In genomic region chr18:31610841-31611240, GRCh38 we compare ENCODE assay signal across 10 cellular contexts. TPM values are rescaled to one million over a fixed set of nuclear protein-coding genes. Genes with fewer than 3 reads are reported as not detected.
DNase-seq lines count a peak whose midpoint lies in the region; ATAC-seq and TF ChIP-seq lines count a peak whose summit lies in the region.
"Had no signal": no experiment of that assay in that cellular context is flagged by ENCODE, and none has a peak within 500 bp of the region (broad histone marks: within the 10 kb centered on the region; RNA-seq: fewer than 3 reads in every experiment).

No MANE protein-coding gene starts in this region.

- H3K27ac ChIP-seq in skeletal muscle tissue (ENCODE audit: low read depth, low read length), result peak overlapping the region; percentile 39
- H3K27ac ChIP-seq: upper lobe of left lung had no signal

- no peaks in the 10 kb centered on the region for H3K4me1 Mint-ChIP-seq in T-helper 2 cell treated with Interferon-gamma antibody and Interleukin-4, amounts not matched to agents 5 μg/mL and 100 μg/mL, for 36 hours (ENCODE audit: low read depth)

- no peaks in the 10 kb centered on the region for H3K36me3 ChIP-seq in skeletal muscle tissue (ENCODE audit: control insufficient read depth in 3 of 3, insufficient read depth in 3 of 3, low read length in 3 of 3)
- H3K36me3 ChIP-seq: upper lobe of left lung had no signal

- H3K9me3 Mint-ChIP-seq in T-helper 2 cell treated with Interferon-gamma antibody and Interleukin-4, amounts not matched to agents 5 μg/mL and 100 μg/mL, for 36 hours, result no peaks in the 10 kb centered on the region

- no peak overlapping the region for H3K4me3 Mint-ChIP-seq in T-helper 2 cell treated with Interferon-gamma antibody and Interleukin-4, amounts not matched to agents 5 μg/mL and 100 μg/mL, for 36 hours

- ATAC-seq in sciatic nerve, result no peak
- ATAC-seq in HG03457 (IDR thresholded peaks at IDR 0.05; ENCODE audit: unreplicated experiment), result no peak

- H3K4me1 ChIP-seq in skeletal muscle tissue (ENCODE audit: control insufficient read depth in 3 of 3, insufficient read depth in 3 of 3, low read length in 3 of 3), result peaks cover 2 to 14% (median 7%) of the 10 kb centered on the region in 3 donors
- H3K4me1 ChIP-seq: upper lobe of left lung had no signal

- H3K9ac ChIP-seq in skeletal muscle tissue (ENCODE audit: low read depth in 1 of 3, low read length in 3 of 3), result no peak overlapping the region

- peak; percentile 42 for TF ChIP-seq CTCF in fibroblast of villous mesenchyme (IDR thresholded peaks at IDR 0.05; ENCODE audit: insufficient read depth, low read depth, low read length)

- H3K27ac Mint-ChIP-seq in T-helper 2 cell treated with Interferon-gamma antibody and Interleukin-4, amounts not matched to agents 5 μg/mL and 100 μg/mL, for 36 hours, result no peak overlapping the region

- DNase-seq in NCI-H1417 (lab: John Stamatoyannopoulos, UW), result peak; percentile 28 to 64 (median 43)
- DNase-seq in NCI-H1417 treated with DMSO at 0.1 percent for 48 hours (lab: John Stamatoyannopoulos, UW), result no peak
- DNase-seq in NCI-H774 (lab: John Stamatoyannopoulos, UW), result peak; percentile 28
- peak; percentile 28 for DNase-seq in fibroblast of villous mesenchyme (ENCODE audit: low read depth)
- DNase-seq in sciatic nerve (ENCODE audit: low spot score), result no peak
- no peak for DNase-seq in T-helper 2 cell treated with Interferon-gamma antibody and Interleukin-4, amounts not matched to agents 5 μg/mL and 100 μg/mL, for 36 hours (ENCODE audit: low spot score)

- H3K36me3 Mint-ChIP-seq in T-helper 2 cell treated with Interferon-gamma antibody and Interleukin-4, amounts not matched to agents 5 μg/mL and 100 μg/mL, for 36 hours (ENCODE audit: low read depth), result no peaks in the 10 kb centered on the region

- intact Hi-C loops in sciatic nerve (cut with DNase I), result no loop called here

- no peak overlapping the region for H3K4me3 ChIP-seq in fibroblast of villous mesenchyme (ENCODE audit: low read depth, low read length)
- no peak overlapping the region for H3K4me3 ChIP-seq in skeletal muscle tissue (ENCODE audit: low read length in 3 of 3)
- H3K4me3 ChIP-seq: upper lobe of left lung had no signal

- peaks cover 3% of the 10 kb centered on the region for H3K27me3 Mint-ChIP-seq in T-helper 2 cell treated with Interferon-gamma antibody and Interleukin-4, amounts not matched to agents 5 μg/mL and 100 μg/mL, for 36 hours (ENCODE audit: low read depth)

- H3K27me3 ChIP-seq in skeletal muscle tissue (ENCODE audit: control insufficient read depth in 3 of 3, insufficient read depth in 3 of 3, low read length in 3 of 3), result no peaks in the 10 kb centered on the region
- H3K27me3 ChIP-seq: upper lobe of left lung had no signal

- no peaks in the 10 kb centered on the region for H3K9me3 ChIP-seq in skeletal muscle tissue (ENCODE audit: control insufficient read depth in 3 of 3, low read length in 3 of 3)
- H3K9me3 ChIP-seq: upper lobe of left lung had no signal

RNA-seq across cellular contexts. Expression of gene TTR, which starts 19.2 kb away (rescaled TPM):
- total RNA-seq in fibroblast of villous mesenchyme (not detected in 2 replicates), skeletal muscle tissue (not detected), sciatic nerve (not detected)
- total RNA-seq: mononuclear cell had no signal

Comparison
In these comparisons a context has a peak if more than half of its experiments do, and no peak if none do; other contexts are left out.
1. DNase-seq: peak in NCI-H1417 (3 of 3), NCI-H774 (single experiment) and fibroblast of villous mesenchyme (single experiment); none in NCI-H1417 treated with DMSO at 0.1 percent for 48 hours (single experiment), sciatic nerve (single experiment) and T-helper 2 cell treated with Interferon-gamma antibody and Interleukin-4, amounts not matched to agents 5 μg/mL and 100 μg/mL, for 36 hours (single experiment).